Comparison of ENCODE assay signal across 7 cellular contexts in genomic region chr14:58362798-58363412, GRCh38.
DNase-seq lines count a peak whose midpoint lies in the region; ATAC-seq and TF ChIP-seq lines count a peak whose summit lies in the region.

No MANE protein-coding gene starts in this region.

- H3K36me3 Mint-ChIP-seq in activated T-cell treated with anti-CD3 and anti-CD28 coated beads, Interleukin-2, amount 50 U/mL, for 24 hours (ENCODE audit: low read depth): peaks cover 74% of the 10 kb centered on the region

- H3K27me3 Mint-ChIP-seq in activated T-cell treated with anti-CD3 and anti-CD28 coated beads, Interleukin-2, amount 50 U/mL, for 24 hours: no peaks in the 10 kb centered on the region

- ATAC-seq in SK-N-SH treated with all-trans-retinoic acid at 6 μM for 48 hours: peak; percentile 86

- H3K27ac Mint-ChIP-seq in activated T-cell treated with anti-CD3 and anti-CD28 coated beads, Interleukin-2, amount 50 U/mL, for 24 hours: no peak overlapping the region

- peaks cover 5% of the 10 kb centered on the region for H3K4me1 Mint-ChIP-seq in activated T-cell treated with anti-CD3 and anti-CD28 coated beads, Interleukin-2, amount 50 U/mL, for 24 hours (ENCODE audit: low read depth)

- DNase-seq in GM03348 (ENCODE audit: low spot score) (peak; percentile 14), iPS DF 4.7 (ENCODE audit: extremely low read depth, low spot score) (peak; percentile 3), putamen (ENCODE audit: low spot score) (no peak)
- DNase-seq in activated CD4-positive, alpha-beta T cell treated with anti-CD3 and anti-CD28 coated beads, Interleukin-2, amount 50 U/mL, for 4 hours: no peak
- DNase-seq in activated T-cell treated with anti-CD3 and anti-CD28 coated beads, Interleukin-2, amount 50 U/mL, for 24 hours: no peak

- H3K9me3 Mint-ChIP-seq in activated T-cell treated with anti-CD3 and anti-CD28 coated beads, Interleukin-2, amount 50 U/mL, for 24 hours: no peaks in the 10 kb centered on the region

- no peak overlapping the region for H3K4me3 Mint-ChIP-seq in activated T-cell treated with anti-CD3 and anti-CD28 coated beads, Interleukin-2, amount 50 U/mL, for 24 hours

- TF ChIP-seq CTCF in LNCAP (IDR thresholded peaks at IDR 0.05): peak; percentile 56

TF ChIP-seq in SK-N-SH treated with all-trans-retinoic acid at 6 μM for 48 hours, 23 proteins besides CTCF, POLR2A, EP300 and RAD21:
- TF ChIP-seq ZNF8 (CRISPR knock-in tag; IDR thresholded peaks at IDR 0.05) (no peak), POU6F1 (CRISPR knock-in tag; IDR thresholded peaks at IDR 0.05; ENCODE audit: borderline replicate concordance, low read depth) (no peak), ZFP30 (CRISPR knock-in tag; IDR thresholded peaks at IDR 0.05) (no peak), ARNTL (CRISPR knock-in tag; IDR thresholded peaks at IDR 0.05; ENCODE audit: borderline replicate concordance, low read depth) (no peak), GLIS3 (CRISPR knock-in tag; IDR thresholded peaks at IDR 0.05) (no peak), TOX (CRISPR knock-in tag; IDR thresholded peaks at IDR 0.05; ENCODE audit: borderline replicate concordance) (no peak), RARB (CRISPR knock-in tag; IDR thresholded peaks at IDR 0.05) (no peak)
- TF ChIP-seq, protein P1, sequence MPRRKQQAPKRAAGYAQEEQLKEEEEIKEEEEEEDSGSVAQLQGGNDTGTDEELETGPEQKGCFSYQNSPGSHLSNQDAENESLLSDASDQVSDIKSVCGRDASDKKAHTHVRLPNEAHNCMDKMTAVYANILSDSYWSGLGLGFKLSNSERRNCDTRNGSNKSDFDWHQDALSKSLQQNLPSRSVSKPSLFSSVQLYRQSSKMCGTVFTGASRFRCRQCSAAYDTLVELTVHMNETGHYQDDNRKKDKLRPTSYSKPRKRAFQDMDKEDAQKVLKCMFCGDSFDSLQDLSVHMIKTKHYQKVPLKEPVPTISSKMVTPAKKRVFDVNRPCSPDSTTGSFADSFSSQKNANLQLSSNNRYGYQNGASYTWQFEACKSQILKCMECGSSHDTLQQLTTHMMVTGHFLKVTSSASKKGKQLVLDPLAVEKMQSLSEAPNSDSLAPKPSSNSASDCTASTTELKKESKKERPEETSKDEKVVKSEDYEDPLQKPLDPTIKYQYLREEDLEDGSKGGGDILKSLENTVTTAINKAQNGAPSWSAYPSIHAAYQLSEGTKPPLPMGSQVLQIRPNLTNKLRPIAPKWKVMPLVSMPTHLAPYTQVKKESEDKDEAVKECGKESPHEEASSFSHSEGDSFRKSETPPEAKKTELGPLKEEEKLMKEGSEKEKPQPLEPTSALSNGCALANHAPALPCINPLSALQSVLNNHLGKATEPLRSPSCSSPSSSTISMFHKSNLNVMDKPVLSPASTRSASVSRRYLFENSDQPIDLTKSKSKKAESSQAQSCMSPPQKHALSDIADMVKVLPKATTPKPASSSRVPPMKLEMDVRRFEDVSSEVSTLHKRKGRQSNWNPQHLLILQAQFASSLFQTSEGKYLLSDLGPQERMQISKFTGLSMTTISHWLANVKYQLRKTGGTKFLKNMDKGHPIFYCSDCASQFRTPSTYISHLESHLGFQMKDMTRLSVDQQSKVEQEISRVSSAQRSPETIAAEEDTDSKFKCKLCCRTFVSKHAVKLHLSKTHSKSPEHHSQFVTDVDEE (CRISPR knock-in tag; IDR thresholded peaks at IDR 0.05): no peak

Comparison
In these comparisons a context has a peak if more than half of its experiments do, and no peak if none do; other contexts are left out.
1. DNase-seq: peak in GM03348 (single experiment) and iPS DF 4.7 (single experiment); none in putamen (single experiment), activated CD4-positive, alpha-beta T cell treated with anti-CD3 and anti-CD28 coated beads, Interleukin-2, amount 50 U/mL, for 4 hours (0 of 2) and activated T-cell treated with anti-CD3 and anti-CD28 coated beads, Interleukin-2, amount 50 U/mL, for 24 hours (single experiment).